In the genomic region with DNA sequence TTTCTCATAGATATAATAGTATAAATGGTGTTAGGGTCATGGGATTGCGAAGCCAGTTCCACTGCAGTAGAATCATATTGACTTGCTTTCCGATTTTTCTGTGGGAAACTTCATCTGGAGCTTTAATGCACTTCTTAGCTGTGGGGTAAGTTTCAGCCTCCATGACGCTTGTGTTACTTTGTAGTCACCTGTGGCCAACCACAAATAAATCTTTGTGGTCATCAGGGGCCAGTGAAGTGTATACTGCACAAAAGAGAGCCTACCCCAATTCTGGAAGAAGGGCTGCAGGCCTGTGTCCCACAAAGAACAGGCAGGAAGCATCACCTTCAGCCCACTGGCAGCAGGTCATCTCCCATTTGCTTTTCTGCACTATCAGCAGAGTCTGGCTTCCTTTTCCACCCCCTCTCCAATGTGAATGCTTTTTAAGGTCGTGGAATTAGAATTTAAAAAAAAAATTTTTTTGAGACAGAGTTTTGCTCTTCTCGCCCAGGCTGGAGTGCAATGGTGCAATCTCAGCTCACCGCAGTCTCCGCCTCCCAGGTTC, we compare ENCODE assay signal across 19 cellular contexts. TPM values are rescaled to one million over a fixed set of nuclear protein-coding genes. Genes with fewer than 3 reads are reported as not detected.
DNase-seq lines count a peak whose midpoint lies in the region; ATAC-seq and TF ChIP-seq lines count a peak whose summit lies in the region.
"Had no signal": no experiment of that assay in that cellular context is flagged by ENCODE, and none has a peak within 500 bp of the region (broad histone marks: within the 10 kb centered on the region; RNA-seq: fewer than 3 reads in every experiment).

No MANE protein-coding gene starts in this region.

- H3K27ac ChIP-seq in coronary artery = no peak overlapping the region
- H3K27ac ChIP-seq: lower lobe of right lung, tibial artery, VCaP had no signal

- no peaks in the 10 kb centered on the region for H3K9me3 Mint-ChIP-seq in activated CD4-positive, alpha-beta T cell treated with anti-CD3 and anti-CD28 coated beads, Interleukin-2, amount 10 ng/mL, durations not matched to agents 24 days and 14 days
- H3K9me3 Mint-ChIP-seq: activated naive CD4-positive, alpha-beta T cell treated with anti-CD3 and anti-CD28 coated beads, Interleukin-2, amount 10 ng/mL, durations not matched to agents 7 days and 5 days; nephron had no signal

- intact Hi-C loops in activated CD4-positive, alpha-beta T cell treated with anti-CD3 and anti-CD28 coated beads, Interleukin-2, amount 10 ng/mL, durations not matched to agents 24 days and 14 days (cut with micrococcal nuclease) = no loop called here

- H3K27ac Mint-ChIP-seq in activated CD4-positive, alpha-beta T cell treated with anti-CD3 and anti-CD28 coated beads, Interleukin-2, amount 10 ng/mL, durations not matched to agents 24 days and 14 days = no peak overlapping the region

- in situ Hi-C loops in ACHN (cut with HindIII; ENCODE audit: low pct_ligation_motif_present, low pct_unique_long_range_greater_than_20kb, low sequenced_read_pairs) = no loop called here

- no peak overlapping the region for H3K4me3 ChIP-seq in coronary artery
- H3K4me3 ChIP-seq: lower lobe of right lung, tibial artery had no signal

- peak; percentile 35 for DNase-seq in coronary artery (ENCODE audit: low spot score)
- DNase-seq in ACHN = no peak
- DNase-seq in COR-L47 (lab: John Stamatoyannopoulos, UW) = no peak
- no peak for DNase-seq in activated CD4-positive, alpha-beta T cell treated with anti-CD3 and anti-CD28 coated beads, Interleukin-2, amount 10 ng/mL, durations not matched to agents 24 days and 14 days
- DNase-seq: activated naive CD4-positive, alpha-beta T cell treated with anti-CD3 and anti-CD28 coated beads, Interleukin-2, amount 10 ng/mL, durations not matched to agents 7 days and 5 days; effector memory CD4-positive, alpha-beta T cell; H7; lower lobe of right lung; NCI-H1694 treated with DMSO at 0.1 percent for 48 hours; NCI-H510A treated with DMSO at 0.1 percent for 48 hours; stimulated activated CD4-positive, alpha-beta T cell treated with anti-CD3 and anti-CD28 coated beads, Interleukin-2, amount 100 ng/mL, for 24 hours; tibial artery had no signal

- ATAC-seq in GM18868 (IDR thresholded peaks at IDR 0.05; ENCODE audit: unreplicated experiment) (peak; percentile 54), GM21619 (IDR thresholded peaks at IDR 0.05; ENCODE audit: unreplicated experiment) (peak; percentile 48), HG03196 (IDR thresholded peaks at IDR 0.05; ENCODE audit: unreplicated experiment) (peak; percentile 42), HG02571 (IDR thresholded peaks at IDR 0.05; ENCODE audit: unreplicated experiment) (no peak)
- ATAC-seq: lower lobe of right lung, Panc1 had no signal

- H3K36me3 Mint-ChIP-seq in activated CD4-positive, alpha-beta T cell treated with anti-CD3 and anti-CD28 coated beads, Interleukin-2, amount 10 ng/mL, durations not matched to agents 24 days and 14 days (ENCODE audit: low read depth) = peaks cover 36% of the 10 kb centered on the region

- no peak overlapping the region for H3K4me3 Mint-ChIP-seq in activated CD4-positive, alpha-beta T cell treated with anti-CD3 and anti-CD28 coated beads, Interleukin-2, amount 10 ng/mL, durations not matched to agents 24 days and 14 days
- H3K4me3 Mint-ChIP-seq: activated naive CD4-positive, alpha-beta T cell treated with anti-CD3 and anti-CD28 coated beads, Interleukin-2, amount 10 ng/mL, durations not matched to agents 7 days and 5 days; nephron had no signal

- no peak for TF ChIP-seq CTCF in coronary artery (IDR thresholded peaks at IDR 0.05)

- peaks cover 26% of the 10 kb centered on the region for H3K4me1 Mint-ChIP-seq in activated CD4-positive, alpha-beta T cell treated with anti-CD3 and anti-CD28 coated beads, Interleukin-2, amount 10 ng/mL, durations not matched to agents 24 days and 14 days

- H3K27me3 Mint-ChIP-seq in activated CD4-positive, alpha-beta T cell treated with anti-CD3 and anti-CD28 coated beads, Interleukin-2, amount 10 ng/mL, durations not matched to agents 24 days and 14 days = no peaks in the 10 kb centered on the region
- H3K27me3 Mint-ChIP-seq: activated naive CD4-positive, alpha-beta T cell treated with anti-CD3 and anti-CD28 coated beads, Interleukin-2, amount 10 ng/mL, durations not matched to agents 7 days and 5 days had no signal

RNA-seq across cellular contexts. Expression of a gene that starts 32.0 kb away (rescaled TPM):
- 136 and 137 TPM in 2 replicates for total RNA-seq in activated CD4-positive, alpha-beta T cell treated with anti-CD3 and anti-CD28 coated beads, Interleukin-2, amount 10 ng/mL, durations not matched to agents 24 days and 14 days
